In genomic region chrX:18887177-18887820, GRCh38 we compare ENCODE assay signal across 9 cellular contexts.
A peak's percentile ranks its signal among the peaks of the same experiment; 100 is the strongest.
DNase-seq lines count a peak whose midpoint lies in the region; ATAC-seq, FAIRE-seq and TF ChIP-seq lines count a peak whose summit lies in the region.
"Had no signal": no experiment of that assay in that cellular context is flagged by ENCODE, and none has a peak within 500 bp of the region (broad histone marks: within the 10 kb centered on the region; RNA-seq: fewer than 3 reads in every experiment).

No MANE protein-coding gene starts in this region.

- DNase-seq in activated naive CD8-positive, alpha-beta T cell treated with anti-CD3 and anti-CD28 coated beads, Interleukin-2, amount 10 ng/mL, durations not matched to agents 7 days and 5 days, result no peak
- no peak for DNase-seq in kidney
- no peak for DNase-seq in stimulated activated naive CD4-positive, alpha-beta T cell treated with Interleukin-2 at 50 U/mL for 16 hours (lab: John Stamatoyannopoulos, UW)
- DNase-seq in NCI-H446 treated with DMSO at 0.1 percent for 48 hours (lab: John Stamatoyannopoulos, UW), result no peak
- no peak for DNase-seq in COR-L47 (lab: John Stamatoyannopoulos, UW)

- H3K4me3 Mint-ChIP-seq in activated naive CD8-positive, alpha-beta T cell treated with anti-CD3 and anti-CD28 coated beads, Interleukin-2, amount 10 ng/mL, durations not matched to agents 7 days and 5 days, result peak overlapping the region; percentile 87

- H3K36me3 Mint-ChIP-seq in activated naive CD8-positive, alpha-beta T cell treated with anti-CD3 and anti-CD28 coated beads, Interleukin-2, amount 10 ng/mL, durations not matched to agents 7 days and 5 days, result no peaks in the 10 kb centered on the region

- POLR2A ChIA-PET in activated naive CD8-positive, alpha-beta T cell treated with anti-CD3 and anti-CD28 coated beads, Interleukin-2, amount 10 ng/mL, durations not matched to agents 7 days and 5 days (lab: Charles Lee), result interaction anchor here (1.6 kb wide), 1 partner anchor 98 kb away, joined by 4 read pairs; no protein-coding TSS in a partner anchor

- intact Hi-C loops in kidney (cut with DNase I), result no loop called here

- H3K36me3 ChIP-seq in HUES64 (ENCODE audit: insufficient read depth, low read length) (no peaks in the 10 kb centered on the region), kidney (ENCODE audit: control insufficient read depth in 1 of 2, insufficient read depth in 2 of 2, low read length in 2 of 2) (no peaks in the 10 kb centered on the region)

- H3K4me1 Mint-ChIP-seq in activated naive CD8-positive, alpha-beta T cell treated with anti-CD3 and anti-CD28 coated beads, Interleukin-2, amount 10 ng/mL, durations not matched to agents 7 days and 5 days, result peaks cover 14% of the 10 kb centered on the region

- ATAC-seq in activated naive CD8-positive, alpha-beta T cell treated with anti-CD3 and anti-CD28 coated beads, Interleukin-2, amount 10 ng/mL, durations not matched to agents 7 days and 5 days (ENCODE audit: low read depth), result no peak
- ATAC-seq in GM18498 (IDR thresholded peaks at IDR 0.05; ENCODE audit: unreplicated experiment), result no peak

- no peaks in the 10 kb centered on the region for H3K9me3 ChIP-seq in HUES64 (ENCODE audit: insufficient read depth, low read depth, low read length)
- no peaks in the 10 kb centered on the region for H3K9me3 ChIP-seq in kidney (ENCODE audit: control insufficient read depth in 1 of 2, low read length in 2 of 2)

- H3K9ac ChIP-seq in HUES64 (ENCODE audit: low read depth, low read length), result no peak overlapping the region
- no peak overlapping the region for H3K9ac ChIP-seq in kidney (ENCODE audit: low read length in 2 of 2)
- H3K9ac ChIP-seq: KMS-11 had no signal

- H3K27me3 Mint-ChIP-seq in activated naive CD8-positive, alpha-beta T cell treated with anti-CD3 and anti-CD28 coated beads, Interleukin-2, amount 10 ng/mL, durations not matched to agents 7 days and 5 days, result no peaks in the 10 kb centered on the region

- peaks cover 3% of the 10 kb centered on the region; the same call in 1 of the 2 replicates for H3K27me3 ChIP-seq in HUES64 (ENCODE audit: insufficient read depth, low read length)

- H3K27ac ChIP-seq in HUES64 (ENCODE audit: low read depth, low read length), result no peak overlapping the region
- peak overlapping the region; percentile 77 to 83 for H3K27ac ChIP-seq in kidney (ENCODE audit: low read depth in 2 of 2, low read length in 2 of 2)
- peak overlapping the region in 16 of 21 experiments; percentile 46 to 79 (median 66) for H3K27ac ChIP-seq in skin epidermis
- H3K27ac ChIP-seq: KMS-11 had no signal

- WGBS in HUES64, result 53% methylated on average over 25 of the region's 25 CpGs

- H3K4me1 ChIP-seq in HUES64 (ENCODE audit: insufficient read depth, low read length) (no peaks in the 10 kb centered on the region), kidney (ENCODE audit: control insufficient read depth in 1 of 2, insufficient read depth in 1 of 2, low read depth in 1 of 2, low read length in 2 of 2) (peaks cover 0 to 12% of the 10 kb centered on the region in 2 donors)

- no peaks in the 10 kb centered on the region for H3K9me3 Mint-ChIP-seq in activated naive CD8-positive, alpha-beta T cell treated with anti-CD3 and anti-CD28 coated beads, Interleukin-2, amount 10 ng/mL, durations not matched to agents 7 days and 5 days

- FAIRE-seq in kidney (lab: Jason Lieb, UNC), result no peak

- peak overlapping the region; percentile 55 for H3K4me3 ChIP-seq in HUES64 (ENCODE audit: low read length)
- H3K4me3 ChIP-seq in kidney (ENCODE audit: low read length in 2 of 2), result peak overlapping the region in 1 of 2 donors; percentile 56
- peak overlapping the region in 4 of 7 experiments; percentile 24 to 31 (median 29) for H3K4me3 ChIP-seq in skin epidermis

- TF ChIP-seq CTCF in kidney (IDR thresholded peaks at IDR 0.05; ENCODE audit: borderline replicate concordance, extremely low read depth, insufficient read depth), result no peak

- peak overlapping the region; percentile 89 for H3K27ac Mint-ChIP-seq in activated naive CD8-positive, alpha-beta T cell treated with anti-CD3 and anti-CD28 coated beads, Interleukin-2, amount 10 ng/mL, durations not matched to agents 7 days and 5 days
